ENCODE assay signal across 25 cellular contexts in genomic region chr10:47027108-47027811, GRCh38.
DNase-seq lines count a peak whose midpoint lies in the region; ATAC-seq, FAIRE-seq and TF ChIP-seq lines count a peak whose summit lies in the region.
"Had no signal": no experiment of that assay in that cellular context is flagged by ENCODE, and none has a peak within 500 bp of the region (broad histone marks: within the 10 kb centered on the region; RNA-seq: fewer than 3 reads in every experiment).

No MANE protein-coding gene starts in this region.

- FAIRE-seq in H54 (lab: Jason Lieb, UNC) = no peak
- no peak for FAIRE-seq in kidney (lab: Jason Lieb, UNC)
- FAIRE-seq: A549, colon, endothelial cell of umbilical vein, G401.6, TTC549 had no signal

- H3K27ac Mint-ChIP-seq in activated T-cell treated with anti-CD3 and anti-CD28 coated beads, Interleukin-2, amount 50 U/mL, for 24 hours = no peak overlapping the region
- H3K27ac Mint-ChIP-seq in activated T-cell treated with anti-CD3 and anti-CD28 coated beads, Interleukin-2, amount 50 U/mL, for 72 hours = no peak overlapping the region
- no peak overlapping the region for H3K27ac Mint-ChIP-seq in WTC11
- H3K27ac Mint-ChIP-seq: activated naive CD8-positive, alpha-beta T cell treated with anti-CD3 and anti-CD28 coated beads for 36 hours; HFFc6; stimulated activated naive CD8-positive, alpha-beta T cell treated with anti-CD3 and anti-CD28 coated beads, Interleukin-15, amount 100 ng/mL, for 72 hours had no signal

- no peak overlapping the region for H3K4me3 Mint-ChIP-seq in activated T-cell treated with anti-CD3 and anti-CD28 coated beads, Interleukin-2, amount 50 U/mL, for 24 hours
- no peak overlapping the region for H3K4me3 Mint-ChIP-seq in activated T-cell treated with anti-CD3 and anti-CD28 coated beads, Interleukin-2, amount 50 U/mL, for 72 hours
- H3K4me3 Mint-ChIP-seq in WTC11 = no peak overlapping the region
- H3K4me3 Mint-ChIP-seq: activated naive CD8-positive, alpha-beta T cell treated with anti-CD3 and anti-CD28 coated beads for 36 hours; HFFc6; stimulated activated naive CD8-positive, alpha-beta T cell treated with anti-CD3 and anti-CD28 coated beads, Interleukin-15, amount 100 ng/mL, for 72 hours had no signal

- H3K9me3 ChIP-seq in sigmoid colon (no peaks in the 10 kb centered on the region), kidney (ENCODE audit: control insufficient read depth in 1 of 2, low read length in 2 of 2) (no peaks in the 10 kb centered on the region)
- H3K9me3 ChIP-seq: A549, MG63 had no signal

- H3K27ac ChIP-seq in sigmoid colon (no peak overlapping the region), kidney (ENCODE audit: low read depth in 2 of 2, low read length in 2 of 2) (no peak overlapping the region)
- H3K27ac ChIP-seq: A549, C4-2B, HL-60 had no signal

- H3K4me3 ChIP-seq in sigmoid colon = no peak overlapping the region
- H3K4me3 ChIP-seq in kidney (ENCODE audit: low read length in 2 of 2) = no peak overlapping the region
- H3K4me3 ChIP-seq: A549, MG63 had no signal

- peak; percentile 21 for DNase-seq in activated T-cell treated with anti-CD3 and anti-CD28 coated beads, Interleukin-2, amount 50 U/mL, for 24 hours
- DNase-seq in activated T-cell treated with anti-CD3 and anti-CD28 coated beads, Interleukin-2, amount 50 U/mL, for 72 hours = no peak
- DNase-seq in WTC11 (ENCODE audit: low spot score) (peak; percentile 5), left lobe of liver (ENCODE audit: low spot score) (peak; percentile 29), sigmoid colon (peak; percentile 61), H54 (ENCODE audit: insufficient read length, low spot score) (no peak), kidney (no peak)
- DNase-seq: activated CD4-positive, alpha-beta T cell treated with anti-CD3 and anti-CD28 coated beads for 48 hours; activated naive CD8-positive, alpha-beta T cell treated with anti-CD3 and anti-CD28 coated beads for 36 hours; DMS 273 treated with DMSO at 0.1 percent for 48 hours; HFFc6; MG63; NCI-H1436; NCI-H526 treated with DMSO at 0.1 percent for 48 hours; occipital lobe; stimulated activated naive CD8-positive, alpha-beta T cell treated with anti-CD3 and anti-CD28 coated beads, Interleukin-15, amount 100 ng/mL, for 72 hours; SW 1271 had no signal

- intact Hi-C loops in sigmoid colon (cut with DNase I) = no loop called here
- intact Hi-C loops in kidney (cut with DNase I) = loop anchor here (10.0 kb wide), 1 partner anchor 288 kb away; no protein-coding TSS in a partner anchor

- TF ChIP-seq CTCF in WTC11 (IDR thresholded peaks at IDR 0.05) = no peak
- TF ChIP-seq CTCF in sigmoid colon (IDR thresholded peaks at IDR 0.05) = no peak
- TF ChIP-seq CTCF in kidney (IDR thresholded peaks at IDR 0.05; ENCODE audit: borderline replicate concordance, extremely low read depth, insufficient read depth) = no peak

- H3K27me3 Mint-ChIP-seq in activated T-cell treated with anti-CD3 and anti-CD28 coated beads, Interleukin-2, amount 50 U/mL, for 24 hours = peaks cover 7% of the 10 kb centered on the region
- H3K27me3 Mint-ChIP-seq in activated T-cell treated with anti-CD3 and anti-CD28 coated beads, Interleukin-2, amount 50 U/mL, for 72 hours (ENCODE audit: low read depth) = no peaks in the 10 kb centered on the region
- no peaks in the 10 kb centered on the region for H3K27me3 Mint-ChIP-seq in WTC11 (ENCODE audit: low read depth)

- H3K4me1 ChIP-seq in sigmoid colon (no peaks in the 10 kb centered on the region), kidney (ENCODE audit: control insufficient read depth in 1 of 2, insufficient read depth in 1 of 2, low read depth in 1 of 2, low read length in 2 of 2) (no peaks in the 10 kb centered on the region)
- H3K4me1 ChIP-seq: A549 had no signal

- no peaks in the 10 kb centered on the region for H3K36me3 Mint-ChIP-seq in activated T-cell treated with anti-CD3 and anti-CD28 coated beads, Interleukin-2, amount 50 U/mL, for 24 hours (ENCODE audit: low read depth)
- H3K36me3 Mint-ChIP-seq in activated T-cell treated with anti-CD3 and anti-CD28 coated beads, Interleukin-2, amount 50 U/mL, for 72 hours (ENCODE audit: insufficient read depth in 2 of 2) = no peaks in the 10 kb centered on the region
- no peaks in the 10 kb centered on the region for H3K36me3 Mint-ChIP-seq in WTC11
- H3K36me3 Mint-ChIP-seq: activated naive CD8-positive, alpha-beta T cell treated with anti-CD3 and anti-CD28 coated beads for 36 hours had no signal

- H3K36me3 ChIP-seq in sigmoid colon (no peaks in the 10 kb centered on the region), kidney (ENCODE audit: control insufficient read depth in 1 of 2, insufficient read depth in 2 of 2, low read length in 2 of 2) (no peaks in the 10 kb centered on the region)
- H3K36me3 ChIP-seq: MG63 had no signal

- TF ChIP-seq POLR2A in sigmoid colon (IDR thresholded peaks at IDR 0.05) (no peak), H54 (IDR thresholded peaks at IDR 0.05; ENCODE audit: low read depth, low read length) (no peak)

- no peaks in the 10 kb centered on the region for H3K9me3 Mint-ChIP-seq in activated T-cell treated with anti-CD3 and anti-CD28 coated beads, Interleukin-2, amount 50 U/mL, for 24 hours
- no peaks in the 10 kb centered on the region for H3K9me3 Mint-ChIP-seq in activated T-cell treated with anti-CD3 and anti-CD28 coated beads, Interleukin-2, amount 50 U/mL, for 72 hours
- H3K9me3 Mint-ChIP-seq in WTC11 = 0 out of 2 replicates have a peak, but pooled peaks cover 4% of the 10 kb centered on the region
- H3K9me3 Mint-ChIP-seq: activated naive CD8-positive, alpha-beta T cell treated with anti-CD3 and anti-CD28 coated beads for 36 hours; HFFc6; stimulated activated naive CD8-positive, alpha-beta T cell treated with anti-CD3 and anti-CD28 coated beads, Interleukin-15, amount 100 ng/mL, for 72 hours had no signal

- POLR2A ChIA-PET in WTC11 (lab: Charles Lee) = no interaction called here

- TF ChIP-seq EP300 in sigmoid colon (IDR thresholded peaks at IDR 0.05) = no peak

- no peaks in the 10 kb centered on the region for H3K27me3 ChIP-seq in sigmoid colon
- H3K27me3 ChIP-seq: MG63 had no signal

- peaks cover 3% of the 10 kb centered on the region for H3K4me1 Mint-ChIP-seq in activated T-cell treated with anti-CD3 and anti-CD28 coated beads, Interleukin-2, amount 50 U/mL, for 24 hours (ENCODE audit: low read depth)
- H3K4me1 Mint-ChIP-seq in activated T-cell treated with anti-CD3 and anti-CD28 coated beads, Interleukin-2, amount 50 U/mL, for 72 hours (ENCODE audit: low read depth) = peaks cover 4% of the 10 kb centered on the region
- H3K4me1 Mint-ChIP-seq in WTC11 = no peaks in the 10 kb centered on the region
- H3K4me1 Mint-ChIP-seq: stimulated activated naive CD8-positive, alpha-beta T cell treated with anti-CD3 and anti-CD28 coated beads, Interleukin-15, amount 100 ng/mL, for 72 hours had no signal

- CTCF ChIA-PET in WTC11 (lab: Charles Lee) = interaction anchor here (1.2 to 1.5 kb wide), 4 partner anchors 14 to 279 kb away, joined by 3 to 7 read pairs (median 5); no protein-coding TSS in a partner anchor

- 51 to 70% methylated on average over 10 of the region's 10 CpGs for WGBS in sigmoid colon, 2 donors

- no peak overlapping the region for H3K9ac ChIP-seq in kidney (ENCODE audit: low read length in 2 of 2)

- ATAC-seq in activated T-cell treated with anti-CD3 and anti-CD28 coated beads, Interleukin-2, amount 50 U/mL, for 72 hours (replicated peaks in 1 of 2) = no peak
- ATAC-seq in WTC11 = no peak
- ATAC-seq in left lobe of liver = no peak
- no peak for ATAC-seq in HG02840 (IDR thresholded peaks at IDR 0.05; ENCODE audit: low FRiP score, unreplicated experiment)
- ATAC-seq: A549; stimulated activated naive CD8-positive, alpha-beta T cell treated with anti-CD3 and anti-CD28 coated beads, Interleukin-15, amount 100 ng/mL, for 72 hours had no signal

TF ChIP-seq in WTC11, 78 proteins besides CTCF, POLR2A, EP300 and RAD21 (continues in another document):
- TF ChIP-seq NFATC4 (CRISPR knock-in tag; IDR thresholded peaks at IDR 0.05) (no peak), TEAD4 (CRISPR knock-in tag; IDR thresholded peaks at IDR 0.05) (no peak), ATF6 (CRISPR knock-in tag; IDR thresholded peaks at IDR 0.05) (no peak), USF2 (CRISPR knock-in tag; IDR thresholded peaks at IDR 0.05) (no peak), MXD4 (CRISPR knock-in tag; IDR thresholded peaks at IDR 0.05; ENCODE audit: borderline replicate concordance) (no peak), NFE2L1 (CRISPR knock-in tag; IDR thresholded peaks at IDR 0.05) (no peak)
- TF ChIP-seq, protein P1, sequence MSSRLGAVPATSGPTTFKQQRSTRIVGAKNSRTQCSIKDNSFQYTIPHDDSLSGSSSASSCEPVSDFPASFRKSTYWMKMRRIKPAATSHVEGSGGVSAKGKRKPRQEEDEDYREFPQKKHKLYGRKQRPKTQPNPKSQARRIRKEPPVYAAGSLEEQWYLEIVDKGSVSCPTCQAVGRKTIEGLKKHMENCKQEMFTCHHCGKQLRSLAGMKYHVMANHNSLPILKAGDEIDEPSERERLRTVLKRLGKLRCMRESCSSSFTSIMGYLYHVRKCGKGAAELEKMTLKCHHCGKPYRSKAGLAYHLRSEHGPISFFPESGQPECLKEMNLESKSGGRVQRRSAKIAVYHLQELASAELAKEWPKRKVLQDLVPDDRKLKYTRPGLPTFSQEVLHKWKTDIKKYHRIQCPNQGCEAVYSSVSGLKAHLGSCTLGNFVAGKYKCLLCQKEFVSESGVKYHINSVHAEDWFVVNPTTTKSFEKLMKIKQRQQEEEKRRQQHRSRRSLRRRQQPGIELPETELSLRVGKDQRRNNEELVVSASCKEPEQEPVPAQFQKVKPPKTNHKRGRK (CRISPR knock-in tag; IDR thresholded peaks at IDR 0.05; ENCODE audit: borderline replicate concordance) = no peak

Comparison
In these comparisons a context has a peak if more than half of its experiments do, and no peak if none do; other contexts are left out.
1. DNase-seq: peak in activated T-cell treated with anti-CD3 and anti-CD28 coated beads, Interleukin-2, amount 50 U/mL, for 24 hours (single experiment), WTC11 (single experiment), left lobe of liver (single experiment) and sigmoid colon (single experiment); none in activated T-cell treated with anti-CD3 and anti-CD28 coated beads, Interleukin-2, amount 50 U/mL, for 72 hours (0 of 2), H54 (single experiment) and kidney (single experiment).